Comparison of ENCODE assay signal across 1 cellular context in the genomic region with DNA sequence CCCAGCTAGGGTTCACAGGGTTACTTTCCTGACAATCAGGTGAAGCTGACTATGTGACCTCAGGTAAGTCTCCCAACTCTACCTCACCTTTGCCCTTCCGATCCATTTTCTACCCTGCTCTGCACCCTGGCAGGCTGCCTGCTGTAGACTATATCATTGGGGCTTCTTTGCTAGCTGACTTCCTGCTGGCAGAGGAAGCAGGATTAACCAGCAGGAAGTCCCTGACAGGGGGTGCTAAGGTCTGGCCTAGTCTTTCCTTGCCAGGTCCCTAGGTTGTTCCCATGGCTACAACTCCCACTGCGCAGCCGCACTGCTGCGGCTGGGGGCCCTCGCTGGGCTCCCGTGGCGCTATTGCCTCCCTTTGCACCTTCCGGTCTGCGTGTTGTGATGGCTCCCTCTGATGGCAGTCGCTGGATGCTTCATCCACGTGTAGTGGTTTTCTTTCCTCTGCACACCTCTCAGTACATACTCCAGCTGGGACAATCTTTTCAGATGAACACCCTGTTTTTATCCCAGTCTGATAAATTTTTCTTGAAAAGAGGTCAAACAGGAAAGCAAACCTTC.
A peak's percentile ranks its signal among the peaks of the same experiment; 100 is the strongest.
TF ChIP-seq lines count a peak whose summit lies in the region.

No MANE protein-coding gene starts in this region.

TF ChIP-seq in K562, 482 proteins besides CTCF, POLR2A, EP300 and RAD21 (continued from another document and continues in another):
- TF ChIP-seq ELF1 (tag; IDR thresholded peaks at IDR 0.05) (peak; percentile 66), CREM (IDR thresholded peaks at IDR 0.05; ENCODE audit: low read depth) (peak; percentile 47; the same call in 1 of the 2 replicates), MYC (IDR thresholded peaks at IDR 0.05; ENCODE audit: low read depth, low read length) (peak; percentile 78), MYC (CRISPR knock-in tag; IDR thresholded peaks at IDR 0.05; ENCODE audit: borderline replicate concordance, low read depth) (no peak), KLF13 (tag; IDR thresholded peaks at IDR 0.05; ENCODE audit: borderline replicate concordance, low read depth) (no peak), ETV1 (tag; conservative IDR thresholded peaks at IDR 0.05; ENCODE audit: low read depth) (peak; percentile 90), MGA (IDR thresholded peaks at IDR 0.05) (peak; percentile 54), RFX1 (IDR thresholded peaks at IDR 0.05) (peak; percentile 88), TEAD2 (tag; IDR thresholded peaks at IDR 0.05) (no peak), GABPA (tag; conservative IDR thresholded peaks at IDR 0.05; ENCODE audit: low read depth) (peak; percentile 81), HIVEP1 (CRISPR knock-in tag; IDR thresholded peaks at IDR 0.05) (no peak), MEF2D (tag; conservative IDR thresholded peaks at IDR 0.05; ENCODE audit: low read depth) (no peak), NRF1 (conservative IDR thresholded peaks at IDR 0.05 in 1 of 2, IDR thresholded peaks at IDR 0.05 in 1 of 2) (peak; percentile 91 to 92), HBP1 (CRISPR knock-in tag; IDR thresholded peaks at IDR 0.05) (no peak), ATF1 (CRISPR knock-in tag; IDR thresholded peaks at IDR 0.05) (no peak), ATF1 (tag; IDR thresholded peaks at IDR 0.05) (0 out of 2 replicates have a peak, but pooled peaks have one; percentile 12), NELFE (IDR thresholded peaks at IDR 0.05; ENCODE audit: insufficient read depth, insufficient read length) (no peak), CBX3 (IDR thresholded peaks at IDR 0.05; ENCODE audit: borderline replicate concordance in 1 of 2, low read length in 2 of 2) (peak in 1 of 2 experiments; percentile 45; a peak in 1 of 3 replicates), MAZ (CRISPR knock-in tag; conservative IDR thresholded peaks at IDR 0.05 in 1 of 2, IDR thresholded peaks at IDR 0.05 in 1 of 2) (peak in 1 of 2 experiments; percentile 61; a peak in 2 of 4 replicates), ETV5 (CRISPR knock-in tag; IDR thresholded peaks at IDR 0.05; ENCODE audit: low read depth) (no peak), L3MBTL2 (IDR thresholded peaks at IDR 0.05) (peak; percentile 72), HCFC1 (IDR thresholded peaks at IDR 0.05; ENCODE audit: low read depth, low read length) (no peak), PHF21A (IDR thresholded peaks at IDR 0.05; ENCODE audit: borderline replicate concordance, low read depth) (no peak), ZFP91 (CRISPR knock-in tag; IDR thresholded peaks at IDR 0.05) (no peak)
- TF ChIP-seq, protein P1, sequence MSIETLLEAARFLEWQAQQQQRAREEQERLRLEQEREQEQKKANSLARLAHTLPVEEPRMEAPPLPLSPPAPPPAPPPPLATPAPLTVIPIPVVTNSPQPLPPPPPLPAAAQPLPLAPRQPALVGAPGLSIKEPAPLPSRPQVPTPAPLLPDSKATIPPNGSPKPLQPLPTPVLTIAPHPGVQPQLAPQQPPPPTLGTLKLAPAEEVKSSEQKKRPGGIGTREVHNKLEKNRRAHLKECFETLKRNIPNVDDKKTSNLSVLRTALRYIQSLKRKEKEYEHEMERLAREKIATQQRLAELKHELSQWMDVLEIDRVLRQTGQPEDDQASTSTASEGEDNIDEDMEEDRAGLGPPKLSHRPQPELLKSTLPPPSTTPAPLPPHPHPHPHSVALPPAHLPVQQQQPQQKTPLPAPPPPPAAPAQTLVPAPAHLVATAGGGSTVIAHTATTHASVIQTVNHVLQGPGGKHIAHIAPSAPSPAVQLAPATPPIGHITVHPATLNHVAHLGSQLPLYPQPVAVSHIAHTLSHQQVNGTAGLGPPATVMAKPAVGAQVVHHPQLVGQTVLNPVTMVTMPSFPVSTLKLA (conservative IDR thresholded peaks at IDR 0.05): peak in 1 of 2 experiments; percentile 50; a peak in 2 of 4 replicates
- TF ChIP-seq, protein P2, sequence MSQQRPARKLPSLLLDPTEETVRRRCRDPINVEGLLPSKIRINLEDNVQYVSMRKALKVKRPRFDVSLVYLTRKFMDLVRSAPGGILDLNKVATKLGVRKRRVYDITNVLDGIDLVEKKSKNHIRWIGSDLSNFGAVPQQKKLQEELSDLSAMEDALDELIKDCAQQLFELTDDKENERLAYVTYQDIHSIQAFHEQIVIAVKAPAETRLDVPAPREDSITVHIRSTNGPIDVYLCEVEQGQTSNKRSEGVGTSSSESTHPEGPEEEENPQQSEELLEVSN (IDR thresholded peaks at IDR 0.05; ENCODE audit: borderline replicate concordance in 1 of 2, extremely low read depth in 1 of 2, insufficient read depth in 1 of 2, insufficient read length in 1 of 2, low read depth in 1 of 2, low read length in 1 of 2, poor library complexity in 1 of 2, severe bottlenecking in 1 of 2): peak; percentile 40 to 85
- TF ChIP-seq, protein P3, sequence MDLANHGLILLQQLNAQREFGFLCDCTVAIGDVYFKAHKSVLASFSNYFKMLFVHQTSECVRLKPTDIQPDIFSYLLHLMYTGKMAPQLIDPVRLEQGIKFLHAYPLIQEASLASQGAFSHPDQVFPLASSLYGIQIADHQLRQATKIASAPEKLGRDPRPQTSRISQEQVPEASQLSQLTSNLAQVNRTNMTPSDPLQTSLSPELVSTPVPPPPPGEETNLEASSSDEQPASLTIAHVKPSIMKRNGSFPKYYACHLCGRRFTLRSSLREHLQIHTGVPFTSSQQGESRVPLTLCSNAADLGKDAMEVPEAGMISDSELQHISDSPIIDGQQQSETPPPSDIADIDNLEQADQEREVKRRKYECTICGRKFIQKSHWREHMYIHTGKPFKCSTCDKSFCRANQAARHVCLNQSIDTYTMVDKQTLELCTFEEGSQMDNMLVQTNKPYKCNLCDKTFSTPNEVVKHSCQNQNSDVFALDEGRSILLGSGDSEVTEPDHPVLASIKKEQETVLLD (IDR thresholded peaks at IDR 0.05): 0 out of 2 replicates have a peak, but pooled peaks have one; percentile 38
- TF ChIP-seq, protein P4, sequence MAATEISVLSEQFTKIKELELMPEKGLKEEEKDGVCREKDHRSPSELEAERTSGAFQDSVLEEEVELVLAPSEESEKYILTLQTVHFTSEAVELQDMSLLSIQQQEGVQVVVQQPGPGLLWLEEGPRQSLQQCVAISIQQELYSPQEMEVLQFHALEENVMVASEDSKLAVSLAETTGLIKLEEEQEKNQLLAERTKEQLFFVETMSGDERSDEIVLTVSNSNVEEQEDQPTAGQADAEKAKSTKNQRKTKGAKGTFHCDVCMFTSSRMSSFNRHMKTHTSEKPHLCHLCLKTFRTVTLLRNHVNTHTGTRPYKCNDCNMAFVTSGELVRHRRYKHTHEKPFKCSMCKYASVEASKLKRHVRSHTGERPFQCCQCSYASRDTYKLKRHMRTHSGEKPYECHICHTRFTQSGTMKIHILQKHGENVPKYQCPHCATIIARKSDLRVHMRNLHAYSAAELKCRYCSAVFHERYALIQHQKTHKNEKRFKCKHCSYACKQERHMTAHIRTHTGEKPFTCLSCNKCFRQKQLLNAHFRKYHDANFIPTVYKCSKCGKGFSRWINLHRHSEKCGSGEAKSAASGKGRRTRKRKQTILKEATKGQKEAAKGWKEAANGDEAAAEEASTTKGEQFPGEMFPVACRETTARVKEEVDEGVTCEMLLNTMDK (IDR thresholded peaks at IDR 0.05; ENCODE audit: borderline replicate concordance, insufficient read depth, low read depth, low read length, poor library complexity, severe bottlenecking): peak; percentile 49
